ENCODE assay signal across 11 cellular contexts in the genomic region with DNA sequence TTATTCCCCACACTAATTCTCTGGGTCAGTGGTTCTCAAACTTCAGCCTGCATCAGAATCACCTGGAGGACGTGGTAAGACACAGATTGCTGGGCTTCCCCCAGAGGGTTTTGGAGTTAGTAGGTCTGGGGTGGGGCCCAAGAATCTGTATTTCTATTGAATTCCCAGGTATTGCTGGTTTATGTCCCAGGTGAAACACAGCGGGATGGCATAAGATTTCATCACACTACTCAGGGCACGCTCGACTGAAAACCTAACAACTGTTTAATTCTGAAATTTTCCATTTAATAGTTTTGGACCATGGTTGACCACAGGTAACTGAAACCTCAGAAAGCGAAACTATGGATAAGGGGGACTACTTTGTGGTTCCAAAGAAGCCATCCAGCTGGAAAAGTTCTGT. TPM values are rescaled to one million over a fixed set of nuclear protein-coding genes. Genes with fewer than 3 reads are reported as not detected.
"Had no signal": no experiment of that assay in that cellular context is flagged by ENCODE, and none has a peak within 500 bp of the region (broad histone marks: within the 10 kb centered on the region; RNA-seq: fewer than 3 reads in every experiment).

No MANE protein-coding gene starts in this region.

- H3K4me1 ChIP-seq: HAP-1 had no signal

- H3K9ac ChIP-seq: GM23248 had no signal

- H3K36me3 ChIP-seq: HAP-1 had no signal

- ATAC-seq: HCT116 had no signal

- H3K9me3 ChIP-seq: HAP-1 had no signal

- DNase-seq: GM23248, GOT3, H7, HFFc6, IMR-90, KG1 had no signal

- H3K27ac ChIP-seq: GM23248 had no signal

- FAIRE-seq: HTR-8/SVneo had no signal

- H2AFZ ChIP-seq: GM23248 had no signal

- H3K4me3 ChIP-seq: GM23248, HAP-1 had no signal

RNA-seq across cellular contexts. Expression of a gene that starts 6.5 kb away (rescaled TPM):
- total RNA-seq: GM23248, H4, H7, HFFc6, HT-29, IMR-90 had no signal
- polyA plus RNA-seq: GM23248, IMR-90 had no signal
